8 cellular contexts compared by ENCODE assay signal in genomic region chr10:79066460-79067240, GRCh38. TPM values are rescaled to one million over a fixed set of nuclear protein-coding genes. Genes with fewer than 3 reads are reported as not detected.
DNase-seq lines count a peak whose midpoint lies in the region; ATAC-seq, FAIRE-seq and TF ChIP-seq lines count a peak whose summit lies in the region.

No MANE protein-coding gene starts in this region.

- H3K4me3 Mint-ChIP-seq in MCF 10A (ENCODE audit: unreplicated experiment) = peak overlapping the region; percentile 84

- no peak for FAIRE-seq in A549 (lab: Jason Lieb, UNC)

- ATAC-seq in A549 = peak; percentile 23 to 60; a peak in 5 of 6 replicates

- TF ChIP-seq RAD21 in A549 (conservative IDR thresholded peaks at IDR 0.05 in 1 of 2, IDR thresholded peaks at IDR 0.05 in 1 of 2) = peak; percentile 59 to 65

- POLR2A ChIA-PET in A549 (lab: Yijun Ruan, JAX) = interaction anchor here (0.5 to 7.1 kb wide), 6 partner anchors 12 to 1020 kb away, joined by 3 to 42 read pairs (median 4); no protein-coding TSS in a partner anchor
- POLR2A ChIA-PET in MCF 10A (lab: Yijun Ruan, JAX) = interaction anchor here (0.7 to 2.1 kb wide), 16 partner anchors 8 to 312 kb away, joined by 3 to 11 read pairs (median 4); no protein-coding TSS in a partner anchor

- H3K36me3 Mint-ChIP-seq in MCF 10A (ENCODE audit: insufficient read depth, unreplicated experiment) = no peaks in the 10 kb centered on the region

- peaks cover 6% of the 10 kb centered on the region for H3K4me1 Mint-ChIP-seq in MCF 10A (ENCODE audit: insufficient read depth, unreplicated experiment)

- peak overlapping the region; percentile 96 for H3K4me3 ChIP-seq in A549
- peak overlapping the region; percentile 74 for H3K4me3 ChIP-seq in suprapubic skin

- no TSS peak for BruUV-seq in MCF 10A (replicated peaks; lab: Mats Ljungman, UMichigan)

- CTCF ChIA-PET in A549 (lab: Yijun Ruan, JAX) (interaction anchor here (0.5 to 34.5 kb wide), 27 partner anchors 9 to 1019 kb away, joined by 3 to 373 read pairs (median 3); no protein-coding TSS in a partner anchor), MCF 10A (lab: Yijun Ruan, JAX) (interaction anchor here (0.5 to 1.3 kb wide), 14 partner anchors 11 to 1555 kb away, joined by 3 to 6 read pairs (median 3); no protein-coding TSS in a partner anchor)

- no peaks in the 10 kb centered on the region for H3K27me3 ChIP-seq in layer of hippocampus (ENCODE audit: control insufficient read depth, insufficient read depth, low read length)
- no peaks in the 10 kb centered on the region for H3K27me3 ChIP-seq in suprapubic skin

- intact Hi-C loops in MCF 10A (cut with micrococcal nuclease) = loop anchor here (5.0 kb wide), 1 partner anchor 139 kb away; no protein-coding TSS in a partner anchor

- no peaks in the 10 kb centered on the region for H3K9me3 ChIP-seq in A549
- H3K9me3 ChIP-seq in suprapubic skin = no peaks in the 10 kb centered on the region

- TF ChIP-seq CTCF in A549 (IDR thresholded peaks at IDR 0.05) = peak; percentile 44; the same call in 2 of the 3 replicates
- TF ChIP-seq CTCF in MCF 10A (IDR thresholded peaks at IDR 0.05; ENCODE audit: unreplicated experiment) = no peak
- TF ChIP-seq CTCF in suprapubic skin (IDR thresholded peaks at IDR 0.05) = no peak

- no peaks in the 10 kb centered on the region for H3K36me3 ChIP-seq in suprapubic skin

- peak; percentile 76 to 92 for DNase-seq in A549 (ENCODE audit: low read depth in 1 of 2, low spot score in 1 of 2)
- DNase-seq in ELF-1 (ENCODE audit: low read depth, low spot score) = peak; percentile 72
- DNase-seq in NCI-H69 (lab: John Stamatoyannopoulos, UW) = peak; percentile 50
- DNase-seq in MCF 10A (ENCODE audit: unreplicated experiment) = peak; percentile 34
- no peak for DNase-seq in suprapubic skin (ENCODE audit: low spot score in 2 of 2)
- DNase-seq in activated effector memory CD4-positive, alpha-beta T cell treated with anti-CD3 and anti-CD28 coated beads, Interleukin-2, amount 50 U/mL, for 16 hours = no peak
- no peak for DNase-seq in effector CD4-positive, alpha-beta T cell

- peak overlapping the region; percentile 91 to 98 for H3K27ac ChIP-seq in A549
- H3K27ac ChIP-seq in layer of hippocampus (ENCODE audit: low read depth, low read length) = peak overlapping the region; percentile 48
- peak overlapping the region; percentile 98 for H3K27ac ChIP-seq in suprapubic skin

- peak overlapping the region; percentile 98 for H3K4me2 ChIP-seq in A549

- TF ChIP-seq POLR2A in A549 (IDR thresholded peaks at IDR 0.05; ENCODE audit: low read length) (no peak), suprapubic skin (IDR thresholded peaks at IDR 0.05) (no peak)

- WGBS in A549 (ENCODE audit: missing lambda C conversion rate) = 2% methylated on average over 16 of the region's 36 CpGs
- WGBS in suprapubic skin = 10% methylated on average over 12 of the region's 36 CpGs

- H3K27me3 Mint-ChIP-seq in MCF 10A (ENCODE audit: insufficient read depth, unreplicated experiment) = no peaks in the 10 kb centered on the region

- TF ChIP-seq EP300 in A549 (IDR thresholded peaks at IDR 0.05) (no peak), suprapubic skin (IDR thresholded peaks at IDR 0.05) (no peak)

- H3K9me3 Mint-ChIP-seq in MCF 10A (ENCODE audit: unreplicated experiment) = no peaks in the 10 kb centered on the region

- peaks cover 15% of the 10 kb centered on the region for H3K4me1 ChIP-seq in A549
- peaks cover 28% of the 10 kb centered on the region for H3K4me1 ChIP-seq in suprapubic skin

- H3K27ac Mint-ChIP-seq in MCF 10A (ENCODE audit: low read depth, unreplicated experiment) = no peak overlapping the region

TF ChIP-seq in A549, 52 proteins besides CTCF, POLR2A, EP300 and RAD21:
- TF ChIP-seq KDM1A (IDR thresholded peaks at IDR 0.05; ENCODE audit: low read depth) (peak; percentile 94), FOSL2 (IDR thresholded peaks at IDR 0.05) (no peak), FOSL2 (CRISPR knock-in tag; IDR thresholded peaks at IDR 0.05) (no peak), MAZ (IDR thresholded peaks at IDR 0.05; ENCODE audit: borderline replicate concordance, low read depth, low read length) (no peak), CHD4 (IDR thresholded peaks at IDR 0.05; ENCODE audit: borderline replicate concordance) (peak; percentile 96; the same call in 1 of the 2 replicates), HMGXB4 (CRISPR knock-in tag; IDR thresholded peaks at IDR 0.05; ENCODE audit: borderline replicate concordance) (no peak), HDAC2 (IDR thresholded peaks at IDR 0.05) (peak; percentile 69; the same call in 1 of the 2 replicates), JUN (IDR thresholded peaks at IDR 0.05) (peak in 1 of 2 experiments; percentile 5; a peak in 1 of 5 replicates), MAX (IDR thresholded peaks at IDR 0.05) (peak; percentile 24; the same call in 1 of the 2 replicates), ZC3H11A (IDR thresholded peaks at IDR 0.05) (no peak), E2F6 (IDR thresholded peaks at IDR 0.05; ENCODE audit: borderline replicate concordance, low read depth) (no peak), PHF8 (IDR thresholded peaks at IDR 0.05; ENCODE audit: borderline replicate concordance, low read depth) (peak; percentile 21; the same call in 1 of the 2 replicates), RNF2 (IDR thresholded peaks at IDR 0.05; ENCODE audit: borderline replicate concordance, low read depth) (0 out of 2 replicates have a peak, but pooled peaks have one; percentile 16), SMC3 (IDR thresholded peaks at IDR 0.05) (peak; percentile 58), MYC (IDR thresholded peaks at IDR 0.05; ENCODE audit: borderline replicate concordance, low read length) (0 out of 2 replicates have a peak, but pooled peaks have one; percentile 34)

RNA-seq across cellular contexts. Expression of gene ZMIZ1, which starts 2.1 kb away (rescaled TPM):
- 8.1 and 14.7 TPM in 2 replicates for polyA plus RNA-seq in A549 (2011; rRNA removed)
- polyA plus RNA-seq in A549 (2012; cell fraction: cytosol; rRNA removed) = 31.6 and 42.1 TPM in 2 replicates
- 63.3 and 68.3 TPM in 2 replicates for polyA plus RNA-seq in A549 (2012; cell fraction: nucleus; rRNA removed)
- 29.1 to 30.3 TPM (median 30.1 TPM) in 3 replicates for polyA plus RNA-seq in A549 (2017; fragmentation: RNase III; extraction: RNeasy Plus Mini Kit Qiagen cat#74134 plus additional on column Dnase treatment)
- polyA minus RNA-seq in A549 (2011; rRNA and poly(A)+ RNA removed) = 16.1 and 17.8 TPM in 2 replicates
- 15.5 and 20.3 TPM in 2 replicates for total RNA-seq in MCF 10A (2022)
- total RNA-seq in suprapubic skin = 100 to 1,000 TPM in 1 of 4 donors, 10 to 100 TPM in 3; 71.9 to 104 (median 79.5) TPM

Comparison
In these comparisons a context has a peak if more than half of its experiments do, and no peak if none do; other contexts are left out.
1. DNase-seq: peak in A549 (2 of 2), ELF-1 (single experiment), NCI-H69 (single experiment) and MCF 10A (single experiment); none in suprapubic skin (0 of 2), activated effector memory CD4-positive, alpha-beta T cell treated with anti-CD3 and anti-CD28 coated beads, Interleukin-2, amount 50 U/mL, for 16 hours (single experiment) and effector CD4-positive, alpha-beta T cell (single experiment).
2. H3K27ac ChIP-seq: peak in every context shown above with its lines; median percentile 98 in suprapubic skin; 94 in A549; 48 in layer of hippocampus.